ENCODE assay signal across 16 cellular contexts in genomic region chr21:23890652-23891051, GRCh38.
"Had no signal": no experiment of that assay in that cellular context is flagged by ENCODE, and none has a peak within 500 bp of the region (broad histone marks: within the 10 kb centered on the region; RNA-seq: fewer than 3 reads in every experiment).

No MANE protein-coding gene starts in this region.

- H3K9me3 ChIP-seq: colonic mucosa, heart left ventricle, sigmoid colon, thyroid gland, upper lobe of left lung, uterus had no signal

- H3K4me1 ChIP-seq: colonic mucosa, heart left ventricle, sigmoid colon, thyroid gland, upper lobe of left lung, uterus had no signal

- H3K27me3 ChIP-seq: colonic mucosa, heart left ventricle, sigmoid colon, thyroid gland, upper lobe of left lung, uterus had no signal

- H3K27ac ChIP-seq: colonic mucosa, heart left ventricle, sigmoid colon, skin epidermis, thyroid gland, upper lobe of left lung, uterus had no signal

- H3K36me3 ChIP-seq: colonic mucosa, heart left ventricle, sigmoid colon, thyroid gland, upper lobe of left lung, uterus had no signal

- H3K4me3 ChIP-seq: colonic mucosa, heart left ventricle, sigmoid colon, skin epidermis, thyroid gland, upper lobe of left lung, uterus had no signal

- DNase-seq: colonic mucosa; dermis blood vessel endothelial cell; foreskin melanocyte; heart left ventricle; hypothalamus; islet precursor cell; natural killer cell; posterior cingulate gyrus; sigmoid colon; stimulated activated CD4-positive, alpha-beta T cell treated with anti-CD3 and anti-CD28 coated beads, Interleukin-2, amount 100 ng/mL, for 24 hours; stimulated activated CD4-positive, alpha-beta T cell treated with anti-CD3 and anti-CD28 coated beads, Interleukin-4, amount 100 ng/mL, for 4 hours; stimulated activated naive CD4-positive, alpha-beta T cell; thyroid gland; upper lobe of left lung; uterus had no signal
